Comparison of ENCODE assay signal across 22 cellular contexts in genomic region chr9:90899287-90899686, GRCh38.
DNase-seq lines count a peak whose midpoint lies in the region; ATAC-seq, FAIRE-seq and TF ChIP-seq lines count a peak whose summit lies in the region.
"Had no signal": no experiment of that assay in that cellular context is flagged by ENCODE, and none has a peak within 500 bp of the region (broad histone marks: within the 10 kb centered on the region; RNA-seq: fewer than 3 reads in every experiment).

No MANE protein-coding gene starts in this region.

- in situ Hi-C loops in HepG2 (cut with HindIII; ENCODE audit: extremely low pct_ligation_motif_present, low pct_unique_long_range_greater_than_20kb), result no loop called here

- TF ChIP-seq EP300 in HepG2 (IDR thresholded peaks at IDR 0.05; ENCODE audit: low read depth in 2 of 2, low read length in 2 of 2) (no peak), HepG2 (CRISPR knock-in tag; IDR thresholded peaks at IDR 0.05; ENCODE audit: borderline replicate concordance) (no peak), H1 (IDR thresholded peaks at IDR 0.05; ENCODE audit: borderline replicate concordance in 1 of 2, low read depth in 2 of 2, low read length in 2 of 2) (no peak)

- no peak overlapping the region for H3K56ac ChIP-seq in H1 (replicated peaks; ENCODE audit: insufficient read length, low read depth, low read length)

- POLR2A ChIA-PET in HepG2 (lab: Yijun Ruan, JAX) (no interaction called here), H1 (lab: Charles Lee; ENCODE audit: partially characterized antibody) (no interaction called here)

- H3F3A ChIP-seq in MM.1S (ENCODE audit: insufficient read depth, low read length), result no peaks in the 10 kb centered on the region

- no peaks in the 10 kb centered on the region for H3K9me3 ChIP-seq in HepG2 (ENCODE audit: low read length)
- H3K9me3 ChIP-seq in right lobe of liver, result no peaks in the 10 kb centered on the region
- H3K9me3 ChIP-seq in H1 (ENCODE audit: insufficient read depth in 2 of 2, low read depth in 1 of 2, low read length in 1 of 2), result no peaks in the 10 kb centered on the region
- H3K9me3 ChIP-seq in MM.1S (replicated peaks; ENCODE audit: insufficient read depth, low read length), result no peaks in the 10 kb centered on the region
- no peaks in the 10 kb centered on the region for H3K9me3 ChIP-seq in hepatocyte (ENCODE audit: low read depth)
- H3K9me3 ChIP-seq: BE2C had no signal

- no peaks in the 10 kb centered on the region for H3K27me3 Mint-ChIP-seq in activated naive CD4-positive, alpha-beta T cell treated with anti-CD3 and anti-CD28 coated beads for 36 hours (ENCODE audit: low read depth)
- H3K27me3 Mint-ChIP-seq: CD4-positive, CD25-positive, alpha-beta regulatory T cell; IgD-negative memory B cell had no signal

- no peaks in the 10 kb centered on the region for H3K4me1 Mint-ChIP-seq in activated naive CD4-positive, alpha-beta T cell treated with anti-CD3 and anti-CD28 coated beads for 36 hours (ENCODE audit: low read depth)
- H3K4me1 Mint-ChIP-seq: CD4-positive, CD25-positive, alpha-beta regulatory T cell; CD8-positive, alpha-beta memory T cell had no signal

- H3K23me2 ChIP-seq in H1 (ENCODE audit: low read depth, low read length), result no peaks in the 10 kb centered on the region; the same call in 1 of the 2 replicates

- H2BK12ac ChIP-seq in H1 (ENCODE audit: low read depth, low read length), result no peak overlapping the region

- H2BK120ac ChIP-seq in H1 (replicated peaks; ENCODE audit: low read depth, low read length), result no peak overlapping the region

- H3K27ac ChIP-seq in HepG2 (ENCODE audit: extremely low read length, insufficient read depth, low read length), result no peak overlapping the region
- H3K27ac ChIP-seq in right lobe of liver, result no peak overlapping the region
- H3K27ac ChIP-seq in H1 (ENCODE audit: low read depth, low read length), result no peak overlapping the region
- no peak overlapping the region for H3K27ac ChIP-seq in MM.1S (ENCODE audit: low read length)
- H3K27ac ChIP-seq in hepatocyte, result no peak overlapping the region
- H3K27ac ChIP-seq: GM23248, HL-60 had no signal

- H3K23ac ChIP-seq in H1 (ENCODE audit: insufficient read length), result no peak overlapping the region

- no peak overlapping the region for H2BK20ac ChIP-seq in H1 (ENCODE audit: low read length)

- no peaks in the 10 kb centered on the region for H3K36me3 Mint-ChIP-seq in activated naive CD4-positive, alpha-beta T cell treated with anti-CD3 and anti-CD28 coated beads for 36 hours (ENCODE audit: low read depth)
- H3K36me3 Mint-ChIP-seq: CD4-positive, CD25-positive, alpha-beta regulatory T cell had no signal

- no peaks in the 10 kb centered on the region for H3K9me3 Mint-ChIP-seq in activated naive CD4-positive, alpha-beta T cell treated with anti-CD3 and anti-CD28 coated beads for 36 hours

- no peak overlapping the region for H3K4me3 Mint-ChIP-seq in activated naive CD4-positive, alpha-beta T cell treated with anti-CD3 and anti-CD28 coated beads for 36 hours
- H3K4me3 Mint-ChIP-seq: CD4-positive, CD25-positive, alpha-beta regulatory T cell; CD8-positive, alpha-beta memory T cell; IgD-negative memory B cell had no signal

- no peaks in the 10 kb centered on the region for H3K79me2 ChIP-seq in HepG2 (ENCODE audit: insufficient read depth, low read length)
- H3K79me2 ChIP-seq in H1 (ENCODE audit: control insufficient read depth in 1 of 2, insufficient read depth in 2 of 2, low read length in 2 of 2), result no peaks in the 10 kb centered on the region
- no peaks in the 10 kb centered on the region for H3K79me2 ChIP-seq in MM.1S (ENCODE audit: low read length)
- H3K79me2 ChIP-seq in hepatocyte, result no peaks in the 10 kb centered on the region

- CTCF ChIA-PET in HepG2 (lab: Yijun Ruan, JAX; ENCODE audit: low intra/inter-chr PET ratio, low total read pairs), result no interaction called here
- CTCF ChIA-PET in H1 (lab: Charles Lee; ENCODE audit: partially characterized antibody), result interaction anchor here (0.6 to 2.5 kb wide), 12 partner anchors 9 to 1908 kb away, joined by 3 to 12 read pairs (median 3); no protein-coding TSS in a partner anchor
- CTCF ChIA-PET in activated naive CD4-positive, alpha-beta T cell treated with anti-CD3 and anti-CD28 coated beads for 36 hours (lab: Charles Lee), result no interaction called here

- ATAC-seq in HepG2 (no peak), right lobe of liver (no peak)
- ATAC-seq: GM12878 had no signal

- H3K36me3 ChIP-seq in HepG2 (replicated peaks in 1 of 2; ENCODE audit: control insufficient read depth in 1 of 2, insufficient read depth in 2 of 2, low read length in 2 of 2) (no peaks in the 10 kb centered on the region), right lobe of liver (no peaks in the 10 kb centered on the region), H1 (ENCODE audit: control insufficient read depth in 2 of 4, insufficient read depth in 4 of 4, low read length in 3 of 4) (no peaks in the 10 kb centered on the region), MM.1S (replicated peaks; ENCODE audit: insufficient read depth, low read length) (no peaks in the 10 kb centered on the region), hepatocyte (replicated peaks; ENCODE audit: insufficient read depth, low read depth) (no peaks in the 10 kb centered on the region)
- H3K36me3 ChIP-seq: BE2C had no signal

- peaks cover 0 to 30% of the 10 kb centered on the region in 2 experiments; a peak in 1 of 5 replicates for H3K27me3 ChIP-seq in HepG2 (ENCODE audit: control insufficient read depth in 1 of 2, insufficient read depth in 2 of 2, low read length in 2 of 2)
- H3K27me3 ChIP-seq in right lobe of liver, result no peaks in the 10 kb centered on the region
- no peaks in the 10 kb centered on the region for H3K27me3 ChIP-seq in H1 (replicated peaks in 1 of 4; ENCODE audit: control insufficient read depth in 3 of 4, extremely low read depth in 1 of 4, insufficient read depth in 3 of 4, low read length in 3 of 4)
- H3K27me3 ChIP-seq in MM.1S (replicated peaks; ENCODE audit: insufficient read depth, low read length), result no peaks in the 10 kb centered on the region
- no peaks in the 10 kb centered on the region for H3K27me3 ChIP-seq in hepatocyte
- H3K27me3 ChIP-seq: BE2C had no signal

- H3K79me1 ChIP-seq in H1 (ENCODE audit: low read depth, low read length), result no peaks in the 10 kb centered on the region

- H3K9me2 ChIP-seq in MM.1S (replicated peaks; ENCODE audit: insufficient read depth, low read length), result no peaks in the 10 kb centered on the region
- H3K9me2 ChIP-seq in hepatocyte (replicated peaks; ENCODE audit: insufficient read depth), result no peaks in the 10 kb centered on the region

- no peak overlapping the region for H3K4me2 ChIP-seq in HepG2 (ENCODE audit: low read depth, low read length)
- no peak overlapping the region for H3K4me2 ChIP-seq in H1 (ENCODE audit: insufficient read depth in 1 of 2, low read depth in 2 of 2, low read length in 2 of 2)
- H3K4me2 ChIP-seq in MM.1S (ENCODE audit: low read depth, low read length), result no peak overlapping the region
- H3K4me2 ChIP-seq in hepatocyte, result no peak overlapping the region

- no TSS peak for BruUV-seq in HepG2 (replicated peaks; lab: Mats Ljungman, UMichigan)

- DNase-seq in HepG2 (ENCODE audit: low spot score), result no peak
- DNase-seq in right lobe of liver, result no peak
- no peak for DNase-seq in HTR-8/SVneo (ENCODE audit: insufficient read length, low spot score)
- DNase-seq in H1 (ENCODE audit: low read depth in 1 of 2, low spot score in 2 of 2), result no peak
- no peak for DNase-seq in MM.1S
- DNase-seq in hepatocyte (ENCODE audit: low spot score), result no peak
- DNase-seq in activated naive CD4-positive, alpha-beta T cell treated with anti-CD3 and anti-CD28 coated beads for 36 hours, result no peak
- DNase-seq: BE2C; C1 segment of cervical spinal cord; CD4-positive, CD25-positive, alpha-beta regulatory T cell; CD8-positive, alpha-beta memory T cell; COR-L47; DMS 273 treated with DMSO at 0.1 percent for 48 hours; DMS53; DND-41; EL; GM23248; HCEC 1CT had no signal

- 0 out of 2 replicates have a peak overlapping the region, but pooled peaks have one; percentile 8 for H2BK15ac ChIP-seq in H1 (ENCODE audit: low read length)

- no peak overlapping the region for H3K4ac ChIP-seq in H1 (replicated peaks; ENCODE audit: insufficient read length, low read depth, low read length)

- no peak overlapping the region for H3K9ac ChIP-seq in HepG2 (ENCODE audit: insufficient read depth, low read depth, low read length)
- no peak overlapping the region for H3K9ac ChIP-seq in H1 (replicated peaks in 1 of 4; ENCODE audit: extremely low read depth in 1 of 4, low read depth in 3 of 4, low read length in 3 of 4)
- H3K9ac ChIP-seq in MM.1S (ENCODE audit: low read length), result no peak overlapping the region
- H3K9ac ChIP-seq: GM23248 had no signal

- H2BK5ac ChIP-seq in H1 (ENCODE audit: low read depth, low read length), result no peak overlapping the region

- no peak overlapping the region for H3K18ac ChIP-seq in H1 (ENCODE audit: extremely low read depth, low read length)

- TF ChIP-seq RAD21 in HepG2 (CRISPR knock-in tag; IDR thresholded peaks at IDR 0.05) (no peak), H1 (IDR thresholded peaks at IDR 0.05 in 1 of 2, conservative IDR thresholded peaks at IDR 0.05 in 1 of 2; ENCODE audit: low read depth in 2 of 2, low read length in 2 of 2) (no peak)

- H4K20me1 ChIP-seq in HepG2 (ENCODE audit: insufficient read depth, low read length), result no peaks in the 10 kb centered on the region
- peaks cover 0 to 3% of the 10 kb centered on the region in 2 experiments for H4K20me1 ChIP-seq in H1 (replicated peaks in 1 of 2; ENCODE audit: control insufficient read depth in 1 of 2, insufficient read depth in 2 of 2, low read length in 2 of 2)
- no peaks in the 10 kb centered on the region for H4K20me1 ChIP-seq in MM.1S (ENCODE audit: insufficient read depth, low read length)
- no peaks in the 10 kb centered on the region for H4K20me1 ChIP-seq in hepatocyte (ENCODE audit: insufficient read depth, poor library complexity, severe bottlenecking)

- TF ChIP-seq POLR2A in HepG2 (IDR thresholded peaks at IDR 0.05; ENCODE audit: insufficient read depth in 1 of 2, low read depth in 2 of 2, low read length in 2 of 2) (no peak), right lobe of liver (IDR thresholded peaks at IDR 0.05) (no peak), H1 (IDR thresholded peaks at IDR 0.05; ENCODE audit: control extremely low read depth in 1 of 2, low read depth in 2 of 2, low read length in 2 of 2) (no peak)

- H3K4me1 ChIP-seq in HepG2 (ENCODE audit: insufficient read depth, low read length) (no peaks in the 10 kb centered on the region), right lobe of liver (no peaks in the 10 kb centered on the region), H1 (replicated peaks in 1 of 4; ENCODE audit: control insufficient read depth in 3 of 4, insufficient read depth in 4 of 4, low read length in 3 of 4) (peaks cover 5 to 10% (median 6%) of the 10 kb centered on the region in 4 experiments), MM.1S (ENCODE audit: low read length) (no peaks in the 10 kb centered on the region), hepatocyte (ENCODE audit: insufficient read depth) (no peaks in the 10 kb centered on the region)

- no peak overlapping the region for H2AK5ac ChIP-seq in H1 (ENCODE audit: low read depth, low read length)

- no peak overlapping the region for H4K8ac ChIP-seq in H1 (ENCODE audit: extremely low read depth, insufficient read depth, low read length)

- WGBS in HepG2 (ENCODE audit: low lambda C conversion rate), result 0% methylated on average over 2 of the region's 3 CpGs
- 90% methylated on average over 2 of the region's 3 CpGs for WGBS in right lobe of liver (ENCODE audit: insufficient coverage, low coverage, low lambda C conversion rate, missing lambda C conversion rate)
- WGBS in H1 (ENCODE audit: extremely low coverage in 1 of 2, insufficient coverage in 1 of 2, insufficient read length in 1 of 2, insufficient replicate concordance in 2 of 2, low coverage in 1 of 2, low lambda C conversion rate in 2 of 2, missing lambda C conversion rate in 1 of 2), 2 experiments, result 99% methylated on average over 3 of the region's 3 CpGs; no CpG with 5 or more reads in 1 of the 2 experiments
- WGBS in hepatocyte (ENCODE audit: low lambda C conversion rate, missing lambda C conversion rate), result 94% methylated on average over 3 of the region's 3 CpGs

- H4K5ac ChIP-seq in H1 (ENCODE audit: insufficient read length, low read depth, low read length), result no peak overlapping the region

- no peak overlapping the region for H3K4me3 ChIP-seq in HepG2 (replicated peaks in 1 of 3; ENCODE audit: insufficient read depth in 1 of 3, low read depth in 2 of 3, low read length in 3 of 3)
- H3K4me3 ChIP-seq in right lobe of liver, result no peak overlapping the region
- H3K4me3 ChIP-seq in H1 (ENCODE audit: extremely low read depth in 1 of 4, insufficient read depth in 2 of 4, low read depth in 3 of 4, low read length in 4 of 4), result no peak overlapping the region
- H3K4me3 ChIP-seq in MM.1S (ENCODE audit: low read length), result no peak overlapping the region
- H3K4me3 ChIP-seq in hepatocyte, result no peak overlapping the region
- H3K4me3 ChIP-seq: GM12878, GM23248 had no signal

- FAIRE-seq in HepG2 (lab: Jason Lieb, UNC) (no peak), HTR-8/SVneo (lab: Jason Lieb, UNC) (peak; percentile 71), H1 (lab: Jason Lieb, UNC) (no peak)
- FAIRE-seq: GM12878, H54 had no signal

- H3K27ac Mint-ChIP-seq in activated naive CD4-positive, alpha-beta T cell treated with anti-CD3 and anti-CD28 coated beads for 36 hours, result no peak overlapping the region
- H3K27ac Mint-ChIP-seq: CD4-positive, CD25-positive, alpha-beta regulatory T cell; CD8-positive, alpha-beta memory T cell had no signal

- intact Hi-C loops in HepG2 (cut with micrococcal nuclease; ENCODE audit: unreplicated experiment), result no loop called here
- intact Hi-C loops in right lobe of liver (cut with DNase I), result no loop called here
- intact Hi-C loops in activated naive CD4-positive, alpha-beta T cell treated with anti-CD3 and anti-CD28 coated beads for 36 hours (cut with micrococcal nuclease), result no loop called here

- TF ChIP-seq CTCF in HepG2 (CRISPR knock-in tag; IDR thresholded peaks at IDR 0.05) (no peak), right lobe of liver (IDR thresholded peaks at IDR 0.05) (no peak), H1 (IDR thresholded peaks at IDR 0.05; ENCODE audit: control extremely low read depth in 1 of 3, insufficient read depth in 1 of 3, low read depth in 1 of 3, low read length in 3 of 3) (no peak), MM.1S (IDR thresholded peaks at IDR 0.05; ENCODE audit: low read length) (no peak), hepatocyte (IDR thresholded peaks at IDR 0.05; ENCODE audit: poor library complexity) (no peak)

- H2AFZ ChIP-seq in HepG2 (ENCODE audit: low read length) (no peak overlapping the region), H1 (ENCODE audit: low read length) (no peak overlapping the region), MM.1S (ENCODE audit: low read length) (no peak overlapping the region), hepatocyte (no peak overlapping the region)
- H2AFZ ChIP-seq: GM23248 had no signal

- H3K14ac ChIP-seq in H1 (ENCODE audit: insufficient read length), result no peak overlapping the region

- H4K91ac ChIP-seq in H1 (replicated peaks; ENCODE audit: insufficient read length, low read length), result no peak overlapping the region
